17 cellular contexts compared by ENCODE assay signal in the genomic region with DNA sequence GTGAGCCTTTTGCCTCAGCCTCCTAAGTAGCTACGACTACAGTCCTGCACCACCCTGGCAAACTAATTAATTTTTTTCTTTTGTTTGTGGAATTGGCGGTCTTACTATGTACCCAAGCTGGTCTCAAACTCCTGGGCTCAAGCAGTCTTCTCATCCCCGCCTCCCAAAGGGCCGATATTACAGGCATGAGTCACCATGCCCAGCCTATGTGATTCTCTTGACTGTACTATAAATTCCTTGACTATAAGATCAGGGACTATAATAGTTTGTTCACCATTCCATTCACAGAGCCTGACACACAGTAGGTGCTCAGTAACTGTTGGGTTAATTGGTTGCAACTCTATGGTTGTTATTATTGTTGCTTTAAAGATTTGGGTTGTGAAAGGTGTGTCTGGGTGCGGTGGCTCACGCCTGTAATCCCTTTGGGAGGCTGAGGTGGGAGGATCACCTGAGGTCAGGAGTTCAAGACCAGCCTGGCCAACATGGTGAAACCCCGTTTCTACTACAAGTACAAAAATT. TPM values are rescaled to one million over a fixed set of nuclear protein-coding genes. Genes with fewer than 3 reads are reported as not detected.
DNase-seq lines count a peak whose midpoint lies in the region; ATAC-seq and TF ChIP-seq lines count a peak whose summit lies in the region.
"Had no signal": no experiment of that assay in that cellular context is flagged by ENCODE, and none has a peak within 500 bp of the region (broad histone marks: within the 10 kb centered on the region; RNA-seq: fewer than 3 reads in every experiment).

No MANE protein-coding gene starts in this region.

- H3K4me3 ChIP-seq in MG63 = no peak overlapping the region
- H3K4me3 ChIP-seq in choroid plexus epithelial cell (ENCODE audit: low read depth, low read length) = no peak overlapping the region
- H3K4me3 ChIP-seq in neural progenitor cell = no peak overlapping the region
- H3K4me3 ChIP-seq: Peyer's patch, prostate gland had no signal

- peaks cover 5% of the 10 kb centered on the region for H3K27me3 Mint-ChIP-seq in neural progenitor cell (ENCODE audit: insufficient read depth, low read depth)

- H3F3A ChIP-seq in neural progenitor cell (ENCODE audit: low read depth) = no peaks in the 10 kb centered on the region

- H3K4me3 Mint-ChIP-seq in neural progenitor cell = no peak overlapping the region

- H3K27ac ChIP-seq in neural progenitor cell = no peak overlapping the region
- H3K27ac ChIP-seq: Peyer's patch, prostate gland had no signal

- H3K4me2 ChIP-seq in neural progenitor cell = no peak overlapping the region

- DNase-seq in AG20443 (ENCODE audit: low spot score) (peak; percentile 11), MG63 (peak; percentile 72), choroid plexus epithelial cell (ENCODE audit: low read depth) (peak; percentile 71), mesenteric fat pad (ENCODE audit: low spot score) (peak; percentile 20), neural progenitor cell (ENCODE audit: low spot score) (no peak), activated gamma-delta T cell treated with Interleukin-2 at 50 U/mL for 16 hours (no peak), DMS 273 treated with DMSO at 0.1 percent for 48 hours (lab: John Stamatoyannopoulos, UW) (no peak)
- DNase-seq: activated CD4-positive, alpha-beta T cell treated with anti-CD3 and anti-CD28 coated beads, Interleukin-2, amount 50 U/mL, for 1 hour; central memory CD4-positive, alpha-beta T cell; erythroblast; NCI-H1105; NCI-H524; stimulated activated CD4-positive, alpha-beta T cell treated with anti-CD3 and anti-CD28 coated beads, Interleukin-2, amount 100 ng/mL, for 24 hours; T-helper 9 cell had no signal

- H3K9me3 Mint-ChIP-seq in neural progenitor cell = peaks cover 14% of the 10 kb centered on the region

- no peak overlapping the region for H3K9ac ChIP-seq in neural progenitor cell

- H3K4me1 Mint-ChIP-seq in neural progenitor cell = no peaks in the 10 kb centered on the region

- no peak for ATAC-seq in HG03139 (IDR thresholded peaks at IDR 0.05; ENCODE audit: unreplicated experiment)

- H3K36me3 ChIP-seq in MG63 = peaks cover 43% of the 10 kb centered on the region
- H3K36me3 ChIP-seq in neural progenitor cell = peaks cover 3% of the 10 kb centered on the region
- H3K36me3 ChIP-seq: Peyer's patch, prostate gland had no signal

- H3K79me2 ChIP-seq in neural progenitor cell (ENCODE audit: low read depth) = peaks cover 70% of the 10 kb centered on the region

- H3K4me1 ChIP-seq in neural progenitor cell = no peaks in the 10 kb centered on the region
- H3K4me1 ChIP-seq: Peyer's patch, prostate gland had no signal

- H4K20me1 ChIP-seq in neural progenitor cell (ENCODE audit: low read depth) = no peaks in the 10 kb centered on the region

- H3K36me3 Mint-ChIP-seq in neural progenitor cell = peaks cover 13% of the 10 kb centered on the region

- TF ChIP-seq CTCF in choroid plexus epithelial cell (conservative IDR thresholded peaks at IDR 0.05; ENCODE audit: low read depth, low read length) = no peak
- TF ChIP-seq CTCF in neural progenitor cell (IDR thresholded peaks at IDR 0.05) = no peak

- no peak overlapping the region for H3K27ac Mint-ChIP-seq in neural progenitor cell

- H3K9me3 ChIP-seq in MG63 (peaks cover 3% of the 10 kb centered on the region), neural progenitor cell (ENCODE audit: low read depth) (no peaks in the 10 kb centered on the region)
- H3K9me3 ChIP-seq: Peyer's patch, prostate gland had no signal

- H2AFZ ChIP-seq in neural progenitor cell (replicated peaks) = no peak overlapping the region

- H3K27me3 ChIP-seq in MG63 = no peaks in the 10 kb centered on the region
- no peaks in the 10 kb centered on the region for H3K27me3 ChIP-seq in neural progenitor cell
- H3K27me3 ChIP-seq: Peyer's patch had no signal

RNA-seq across cellular contexts. Expression of gene DAP3, which starts 17.3 kb away (rescaled TPM):
- 79.0 and 111 TPM in 2 replicates for total RNA-seq in MG63 (2014; rRNA removed; shearing (Covaris generic); ENCODE audit: low replicate concordance)
- total RNA-seq in mesenteric fat pad (94.6 TPM), neural progenitor cell (ENCODE audit: low replicate concordance) (70.9 and 112 TPM in 2 replicates)

RNA-seq across cellular contexts. Expression of gene YY1AP1, which starts 17.6 kb away (rescaled TPM):
- 32.6 and 48.1 TPM in 2 replicates for total RNA-seq in MG63 (2014; rRNA removed; shearing (Covaris generic); ENCODE audit: low replicate concordance)
- 62.5 TPM for total RNA-seq in mesenteric fat pad
- total RNA-seq in neural progenitor cell (ENCODE audit: low replicate concordance) = 42.7 and 44.8 TPM in 2 replicates

Comparison
In these comparisons a context has a peak if more than half of its experiments do, and no peak if none do; other contexts are left out.
1. DNase-seq: peak in AG20443 (single experiment), MG63 (single experiment), choroid plexus epithelial cell (single experiment) and mesenteric fat pad (single experiment); none in neural progenitor cell (single experiment), activated gamma-delta T cell treated with Interleukin-2 at 50 U/mL for 16 hours (single experiment) and DMS 273 treated with DMSO at 0.1 percent for 48 hours (single experiment).